ENCODE assay signal across 25 cellular contexts in the genomic region with DNA sequence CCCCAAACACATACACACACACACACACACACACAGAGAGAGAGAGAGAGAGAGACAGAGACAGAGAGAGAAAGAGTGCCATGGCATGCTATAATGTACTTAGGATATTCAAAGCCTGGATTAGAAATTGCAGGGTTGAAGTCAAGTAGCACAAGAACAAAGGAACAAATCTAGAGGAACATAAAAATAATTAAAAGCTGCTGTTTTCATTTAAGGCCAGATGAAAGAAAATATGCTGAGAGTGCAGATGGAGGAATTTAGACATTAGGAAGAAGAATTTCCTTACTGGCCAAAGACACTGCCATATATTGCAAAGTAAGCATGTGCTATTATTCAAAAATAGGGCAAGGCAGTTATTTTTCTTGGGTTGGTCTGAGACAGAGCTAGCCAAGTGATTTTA. TPM values are rescaled to one million over a fixed set of nuclear protein-coding genes. Genes with fewer than 3 reads are reported as not detected.
A peak's percentile ranks its signal among the peaks of the same experiment; 100 is the strongest.
DNase-seq lines count a peak whose midpoint lies in the region; ATAC-seq, FAIRE-seq and TF ChIP-seq lines count a peak whose summit lies in the region.
"Had no signal": no experiment of that assay in that cellular context is flagged by ENCODE, and none has a peak within 500 bp of the region (broad histone marks: within the 10 kb centered on the region; RNA-seq: fewer than 3 reads in every experiment).

No MANE protein-coding gene starts in this region.

- H3K36me3 ChIP-seq in K562 (ENCODE audit: control insufficient read depth, insufficient read depth, low read length): peaks cover 6% of the 10 kb centered on the region; the same call in 2 of the 3 replicates
- H3K36me3 ChIP-seq: BE2C, HAP-1 had no signal

- TF ChIP-seq CTCF in A549 (IDR thresholded peaks at IDR 0.05): no peak
- no peak for TF ChIP-seq CTCF in HFF-Myc (IDR thresholded peaks at IDR 0.05; ENCODE audit: low read depth, low read length, missing control alignments)
- no peak for TF ChIP-seq CTCF in K562 (IDR thresholded peaks at IDR 0.05 in 2 of 3, conservative IDR thresholded peaks at IDR 0.05 in 1 of 3; ENCODE audit: insufficient read depth in 2 of 3, low read depth in 1 of 3, low read length in 3 of 3)
- no peak for TF ChIP-seq CTCF in foreskin keratinocyte (conservative IDR thresholded peaks at IDR 0.05)

- H3K4me3 ChIP-seq in A549 (no peak overlapping the region), HFF-Myc (replicated peaks; ENCODE audit: low read depth, low read length) (no peak overlapping the region), K562 (no peak overlapping the region)
- H3K4me3 ChIP-seq: BLaER1 treated with 17β-estradiol and CSF1 and Interleukin-3, amounts not matched to agents 10 nM and 100 nM; HAP-1 had no signal

- H3K4me1 ChIP-seq in A549: no peaks in the 10 kb centered on the region
- H3K4me1 ChIP-seq in K562 (replicated peaks in 1 of 2; ENCODE audit: control insufficient read depth in 2 of 2, insufficient read depth in 2 of 2, low read length in 2 of 2): no peaks in the 10 kb centered on the region
- H3K4me1 ChIP-seq in foreskin keratinocyte: no peaks in the 10 kb centered on the region
- H3K4me1 ChIP-seq: BE2C; BLaER1 treated with 17β-estradiol and CSF1 and Interleukin-3, amounts not matched to agents 10 nM and 100 nM; HAP-1 had no signal

- no TSS peak for BruUV-seq in K562 (replicated peaks; lab: Mats Ljungman, UMichigan)

- DNase-seq in A549 (ENCODE audit: low read depth in 1 of 2, low spot score in 1 of 2) (no peak), HFF-Myc (ENCODE audit: extremely low read depth, low read depth) (peak; percentile 6), K562 (ENCODE audit: extremely low read depth in 1 of 4, low spot score in 3 of 4) (no peak), fibroblast of gingiva (ENCODE audit: low read depth) (peak; percentile 8), GM03348 (ENCODE audit: low spot score) (no peak), NCI-H1092 treated with DMSO at 0.1 percent for 48 hours (lab: John Stamatoyannopoulos, UW) (no peak), foreskin keratinocyte (no peak)
- DNase-seq: 8988T; AML-193; BE2C; CD4-positive, alpha-beta T cell; CD8-positive, alpha-beta memory T cell; DMS 273 treated with DMSO at 0.1 percent for 48 hours; DMS79; EL; GDM1; GOT3 had no signal

- TF ChIP-seq POLR2A in A549 (IDR thresholded peaks at IDR 0.05; ENCODE audit: low read length) (no peak), K562 (conservative IDR thresholded peaks at IDR 0.05) (no peak)

- in situ Hi-C loops in K562 (cut with MboI): no loop called here

- H3K9me3 ChIP-seq in A549 (peaks cover 22% of the 10 kb centered on the region), K562 (replicated peaks; ENCODE audit: control insufficient read depth, insufficient read depth, low read depth, low read length) (peaks cover 6% of the 10 kb centered on the region; the same call in 1 of the 2 replicates)
- H3K9me3 ChIP-seq: BE2C, HAP-1 had no signal

- FAIRE-seq in A549 (lab: Jason Lieb, UNC): no peak
- peak; percentile 15 for FAIRE-seq in K562 (lab: Jason Lieb, UNC)
- FAIRE-seq: D721Med, GM12891, GM18507, H54 had no signal

- CTCF ChIA-PET in A549 (lab: Yijun Ruan, JAX) (interaction anchor here (0.7 to 1.0 kb wide), 2 partner anchors 12 to 1195 kb away, joined by 3 read pairs; no protein-coding TSS in a partner anchor), K562 (lab: Yijun Ruan, JAX; ENCODE audit: low intra/inter-chr PET ratio) (no interaction called here)

- H4K20me1 ChIP-seq in K562 (replicated peaks; ENCODE audit: control insufficient read depth, insufficient read depth, low read length): no peaks in the 10 kb centered on the region
- H4K20me1 ChIP-seq: BLaER1 treated with 17β-estradiol and CSF1 and Interleukin-3, amounts not matched to agents 10 nM and 100 nM had no signal

- TF ChIP-seq EP300 in A549 (IDR thresholded peaks at IDR 0.05) (no peak), K562 (IDR thresholded peaks at IDR 0.05; ENCODE audit: low read length) (no peak)

- H3K27me3 ChIP-seq in K562 (ENCODE audit: control insufficient read depth in 2 of 2, insufficient read depth in 2 of 2, low read length in 2 of 2) (no peaks in the 10 kb centered on the region), foreskin keratinocyte (peaks cover 11% of the 10 kb centered on the region)
- H3K27me3 ChIP-seq: BE2C; BLaER1 treated with 17β-estradiol and CSF1 and Interleukin-3, amounts not matched to agents 10 nM and 100 nM had no signal

- H2AFZ ChIP-seq in K562 (ENCODE audit: low read depth, low read length): no peak overlapping the region

- no peak overlapping the region for H3K9ac ChIP-seq in K562 (ENCODE audit: insufficient read depth in 1 of 2, low read depth in 2 of 2, low read length in 2 of 2)
- H3K9ac ChIP-seq: BLaER1 treated with 17β-estradiol and CSF1 and Interleukin-3, amounts not matched to agents 10 nM and 100 nM had no signal

- TF ChIP-seq RAD21 in A549 (conservative IDR thresholded peaks at IDR 0.05 in 1 of 2, IDR thresholded peaks at IDR 0.05 in 1 of 2): no peak
- TF ChIP-seq RAD21 in K562 (CRISPR knock-in tag; conservative IDR thresholded peaks at IDR 0.05 in 1 of 2, IDR thresholded peaks at IDR 0.05 in 1 of 2): no peak

- no peaks in the 10 kb centered on the region for H3K79me2 ChIP-seq in K562 (ENCODE audit: control insufficient read depth, insufficient read depth, low read length)

- intact Hi-C loops in K562 (cut with micrococcal nuclease): no loop called here

- ATAC-seq in A549: no peak
- ATAC-seq in K562: no peak
- ATAC-seq in GM21367 (IDR thresholded peaks at IDR 0.05; ENCODE audit: unreplicated experiment): no peak
- ATAC-seq in foreskin keratinocyte: no peak

- H3K9me1 ChIP-seq in K562 (ENCODE audit: control insufficient read depth, insufficient read depth, low read length): no peaks in the 10 kb centered on the region

- H3K4me2 ChIP-seq in A549 (no peak overlapping the region), K562 (ENCODE audit: insufficient read depth, low read length) (no peak overlapping the region)
- H3K4me2 ChIP-seq: BLaER1 treated with 17β-estradiol and CSF1 and Interleukin-3, amounts not matched to agents 10 nM and 100 nM had no signal

- no peak overlapping the region for H3K27ac ChIP-seq in A549
- no peak overlapping the region for H3K27ac ChIP-seq in K562 (ENCODE audit: extremely low read depth, low read depth, low read length)
- H3K27ac ChIP-seq in foreskin keratinocyte: no peak overlapping the region
- H3K27ac ChIP-seq: BLaER1 treated with 17β-estradiol and CSF1 and Interleukin-3, amounts not matched to agents 10 nM and 100 nM had no signal

- POLR2A ChIA-PET in A549 (lab: Yijun Ruan, JAX): no interaction called here
- POLR2A ChIA-PET in K562 (lab: Yijun Ruan, JAX): no interaction called here

TF ChIP-seq in A549, 52 proteins besides CTCF, POLR2A, EP300 and RAD21 (continues in another document):
- peak; percentile 15 for TF ChIP-seq MAFK (IDR thresholded peaks at IDR 0.05; ENCODE audit: partially characterized antibody)
- TF ChIP-seq, protein P1, sequence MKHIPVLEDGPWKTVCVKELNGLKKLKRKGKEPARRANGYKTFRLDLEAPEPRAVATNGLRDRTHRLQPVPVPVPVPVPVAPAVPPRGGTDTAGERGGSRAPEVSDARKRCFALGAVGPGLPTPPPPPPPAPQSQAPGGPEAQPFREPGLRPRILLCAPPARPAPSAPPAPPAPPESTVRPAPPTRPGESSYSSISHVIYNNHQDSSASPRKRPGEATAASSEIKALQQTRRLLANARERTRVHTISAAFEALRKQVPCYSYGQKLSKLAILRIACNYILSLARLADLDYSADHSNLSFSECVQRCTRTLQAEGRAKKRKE (CRISPR knock-in tag; IDR thresholded peaks at IDR 0.05; ENCODE audit: low read depth): no peak
- TF ChIP-seq ZNF302 (CRISPR knock-in tag; IDR thresholded peaks at IDR 0.05): no peak
- TF ChIP-seq TP53 (CRISPR knock-in tag; IDR thresholded peaks at IDR 0.05): no peak
- TF ChIP-seq HEYL (CRISPR knock-in tag; IDR thresholded peaks at IDR 0.05): no peak

TF ChIP-seq in K562, 482 proteins besides CTCF, POLR2A, EP300 and RAD21 (continues in another document):
- TF ChIP-seq BRD9 (IDR thresholded peaks at IDR 0.05; ENCODE audit: low read depth, partially characterized antibody): no peak
- TF ChIP-seq, protein P2, sequence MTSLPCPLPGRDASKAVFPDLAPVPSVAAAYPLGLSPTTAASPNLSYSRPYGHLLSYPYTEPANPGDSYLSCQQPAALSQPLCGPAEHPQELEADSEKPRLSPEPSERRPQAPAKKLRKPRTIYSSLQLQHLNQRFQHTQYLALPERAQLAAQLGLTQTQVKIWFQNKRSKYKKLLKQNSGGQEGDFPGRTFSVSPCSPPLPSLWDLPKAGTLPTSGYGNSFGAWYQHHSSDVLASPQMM (CRISPR knock-in tag; IDR thresholded peaks at IDR 0.05): no peak

RNA-seq across cellular contexts. Expression of a gene that starts 31.7 kb away (rescaled TPM):
- polyA plus RNA-seq in A549 (2011; rRNA removed) (0.25 and 0.70 TPM in 2 replicates), A549 (2017; fragmentation: RNase III; extraction: RNeasy Plus Mini Kit Qiagen cat#74134 plus additional on column Dnase treatment) (0.10 to 0.22 TPM in 2 of 3 replicates, not detected in the other), K562 (2011; rRNA removed) (not detected in 2 replicates), K562 (2014; fragmentation: Illumina TruSeq; extraction: Trizol) (not detected in 2 replicates), K562 (2014; fragmentation: Nextera tagmentation; extraction: Ambion mirVana) (not detected), K562 (2014; rRNA removed) (not detected in 2 replicates), foreskin keratinocyte (0.16 TPM in 1 of 2 replicates, not detected in the other)
- not detected in 2 replicates for polyA plus RNA-seq in A549 (2012; cell fraction: cytosol; rRNA removed)
- 0.56 and 1.5 TPM in 2 replicates for polyA plus RNA-seq in A549 (2012; cell fraction: nucleus; rRNA removed)
- polyA minus RNA-seq in A549 (2011; rRNA and poly(A)+ RNA removed): 0.58 TPM in 1 of 2 replicates, not detected in the other
- not detected in 2 replicates for total RNA-seq in K562 (2011; cell fraction: chromatin; rRNA removed; ENCODE audit: low replicate concordance)
- total RNA-seq in K562 (2011; cell fraction: nucleolus; rRNA removed): not detected in 2 replicates
- not detected in 2 replicates for total RNA-seq in K562 (2011; cell fraction: nucleoplasm; rRNA removed)
- total RNA-seq in K562 (2014; rRNA removed) (not detected in 2 replicates), K562 (2014; rRNA removed; fragmentation: Illumina TruSeq; extraction: Trizol) (not detected in 2 replicates), K562 (2015; rRNA removed; fragmentation: Illumina TruSeq; extraction: Trizol) (not detected in 2 replicates), K562 (2021) (not detected in 2 replicates), foreskin keratinocyte (0.27 TPM in 1 of 2 replicates, not detected in the other)
- polyA plus RNA-seq in K562 (2011; cell fraction: cytosol; rRNA removed): not detected in 2 replicates
- polyA plus RNA-seq in K562 (2011; cell fraction: nucleus; rRNA removed): 0.25 TPM in 1 of 2 replicates, not detected in the other
- polyA plus RNA-seq in K562 (2012): 0.50 TPM in 1 of 2 replicates, not detected in the other
- not detected in 2 replicates for polyA minus RNA-seq in K562 (2011; rRNA and poly(A)+ RNA removed)
- not detected in 2 replicates for polyA minus RNA-seq in K562 (2011; cell fraction: cytosol; rRNA and poly(A)+ RNA removed)
- polyA minus RNA-seq in K562 (2011; cell fraction: nucleus; rRNA and poly(A)+ RNA removed): not detected in 2 replicates
- polyA plus RNA-seq: CD14-positive monocyte; CD8-positive, alpha-beta memory T cell had no signal

Comparison
In these comparisons a context has a peak if more than half of its experiments do, and no peak if none do; other contexts are left out.
1. DNase-seq: peak in HFF-Myc (single experiment) and fibroblast of gingiva (single experiment); none in A549 (0 of 2), K562 (0 of 4), GM03348 (single experiment), NCI-H1092 treated with DMSO at 0.1 percent for 48 hours (single experiment) and foreskin keratinocyte (0 of 2).